ENCODE assay signal across 9 cellular contexts in the genomic region with DNA sequence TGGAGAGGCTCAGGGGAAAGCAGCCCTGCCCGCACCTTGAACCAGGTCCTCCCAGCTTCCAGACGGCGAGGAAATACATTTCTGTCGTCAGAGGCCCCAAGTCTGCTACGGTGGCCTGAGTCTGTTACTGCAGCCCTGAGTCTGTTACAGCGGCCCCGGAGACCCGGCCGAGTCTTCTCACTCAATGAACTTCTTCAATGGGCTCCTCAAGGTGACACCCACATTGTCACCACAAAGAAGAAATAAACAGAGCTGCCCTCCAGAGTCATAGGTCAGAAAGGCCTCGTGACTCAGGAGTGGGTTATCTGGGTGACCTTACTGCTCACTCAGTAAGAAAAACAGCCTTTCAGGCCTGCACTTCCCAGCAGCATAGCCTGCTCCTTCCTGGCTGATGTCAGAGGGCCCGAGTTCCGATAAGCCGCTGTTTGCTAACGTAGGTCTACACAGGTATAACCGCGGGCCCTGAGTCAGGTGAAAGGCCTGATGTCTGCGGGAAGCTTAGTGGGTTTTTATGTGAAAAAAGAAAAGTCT.
DNase-seq lines count a peak whose midpoint lies in the region; ATAC-seq and TF ChIP-seq lines count a peak whose summit lies in the region.
"Had no signal": no experiment of that assay in that cellular context is flagged by ENCODE, and none has a peak within 500 bp of the region (broad histone marks: within the 10 kb centered on the region; RNA-seq: fewer than 3 reads in every experiment).

No MANE protein-coding gene starts in this region.

- H3K4me2 ChIP-seq in hepatocyte = no peak overlapping the region

- H3K4me3 Mint-ChIP-seq in activated CD8-positive, alpha-beta T cell treated with anti-CD3 and anti-CD28 coated beads, Interleukin-2, amount 10 ng/mL, durations not matched to agents 7 days and 5 days = peak overlapping the region; percentile 32

- no peak overlapping the region for H2AFZ ChIP-seq in hepatocyte

- no peaks in the 10 kb centered on the region for H3K9me3 Mint-ChIP-seq in activated CD8-positive, alpha-beta T cell treated with anti-CD3 and anti-CD28 coated beads, Interleukin-2, amount 10 ng/mL, durations not matched to agents 7 days and 5 days (ENCODE audit: insufficient read depth)

- H3K4me1 ChIP-seq in hepatocyte (ENCODE audit: insufficient read depth) = peaks cover 3% of the 10 kb centered on the region

- peak overlapping the region; percentile 66 for H3K27ac ChIP-seq in hepatocyte
- H3K27ac ChIP-seq: right atrium auricular region had no signal

- H3K9me2 ChIP-seq in hepatocyte (replicated peaks; ENCODE audit: insufficient read depth) = no peaks in the 10 kb centered on the region

- peak; percentile 66 for ATAC-seq in activated CD8-positive, alpha-beta T cell treated with anti-CD3 and anti-CD28 coated beads, Interleukin-2, amount 10 ng/mL, durations not matched to agents 7 days and 5 days
- no peak for ATAC-seq in GM18870 (IDR thresholded peaks at IDR 0.05; ENCODE audit: unreplicated experiment)
- ATAC-seq in GM18517 (IDR thresholded peaks at IDR 0.05; ENCODE audit: unreplicated experiment) = no peak

- 64% methylated on average over 17 of the region's 17 CpGs for WGBS in hepatocyte (ENCODE audit: low lambda C conversion rate, missing lambda C conversion rate)

- no peaks in the 10 kb centered on the region for H3K9me3 ChIP-seq in hepatocyte (ENCODE audit: low read depth)
- H3K9me3 ChIP-seq: right atrium auricular region had no signal

- H3K36me3 ChIP-seq in H7 (replicated peaks; ENCODE audit: control insufficient read depth, insufficient read depth, low read length) (no peaks in the 10 kb centered on the region), hepatocyte (replicated peaks; ENCODE audit: insufficient read depth, low read depth) (no peaks in the 10 kb centered on the region)
- H3K36me3 ChIP-seq: right atrium auricular region had no signal

- peaks cover 80% of the 10 kb centered on the region for H3K4me1 Mint-ChIP-seq in activated CD8-positive, alpha-beta T cell treated with anti-CD3 and anti-CD28 coated beads, Interleukin-2, amount 10 ng/mL, durations not matched to agents 7 days and 5 days (ENCODE audit: low read depth)

- DNase-seq in H7 (peak; percentile 64), hepatocyte (ENCODE audit: low spot score) (peak; percentile 33), retina (no peak), AML-193 (lab: John Stamatoyannopoulos, UW) (no peak)
- DNase-seq in activated CD8-positive, alpha-beta T cell treated with anti-CD3 and anti-CD28 coated beads, Interleukin-2, amount 10 ng/mL, durations not matched to agents 7 days and 5 days = peak; percentile 78
- peak; percentile 52 to 69 for DNase-seq in stimulated activated CD8-positive, alpha-beta memory T cell treated with anti-CD3 and anti-CD28 coated beads, Interleukin-4, amount 100 ng/mL, for 4 hours (ENCODE audit: low read depth in 2 of 2, low spot score in 1 of 2)

- peak overlapping the region; percentile 82 for H3K27ac Mint-ChIP-seq in activated CD8-positive, alpha-beta T cell treated with anti-CD3 and anti-CD28 coated beads, Interleukin-2, amount 10 ng/mL, durations not matched to agents 7 days and 5 days

- H3K27me3 ChIP-seq in H7 (ENCODE audit: control insufficient read depth, insufficient read depth, low read length) = no peaks in the 10 kb centered on the region
- peaks cover 3% of the 10 kb centered on the region for H3K27me3 ChIP-seq in hepatocyte
- H3K27me3 ChIP-seq: right atrium auricular region had no signal

- no peaks in the 10 kb centered on the region for H3K79me2 ChIP-seq in hepatocyte

- no peaks in the 10 kb centered on the region for H4K20me1 ChIP-seq in hepatocyte (ENCODE audit: insufficient read depth, poor library complexity, severe bottlenecking)

- TF ChIP-seq CTCF in hepatocyte (IDR thresholded peaks at IDR 0.05; ENCODE audit: poor library complexity) = no peak

- H3K27me3 Mint-ChIP-seq in activated CD8-positive, alpha-beta T cell treated with anti-CD3 and anti-CD28 coated beads, Interleukin-2, amount 10 ng/mL, durations not matched to agents 7 days and 5 days (ENCODE audit: low read depth) = peaks cover 5% of the 10 kb centered on the region

- H3K36me3 Mint-ChIP-seq in activated CD8-positive, alpha-beta T cell treated with anti-CD3 and anti-CD28 coated beads, Interleukin-2, amount 10 ng/mL, durations not matched to agents 7 days and 5 days (ENCODE audit: low read depth) = no peaks in the 10 kb centered on the region

- H3K4me3 ChIP-seq in H7 (ENCODE audit: insufficient read depth, low read depth, low read length) (no peak overlapping the region), hepatocyte (no peak overlapping the region)
- H3K4me3 ChIP-seq: right atrium auricular region had no signal

- POLR2A ChIA-PET in activated CD8-positive, alpha-beta T cell treated with anti-CD3 and anti-CD28 coated beads, Interleukin-2, amount 10 ng/mL, durations not matched to agents 7 days and 5 days (lab: Charles Lee) = interaction anchor here (0.7 to 2.4 kb wide), 8 partner anchors 9 to 234 kb away, joined by 3 to 8 read pairs (median 4); a partner anchor contains a TSS

- CTCF ChIA-PET in activated CD8-positive, alpha-beta T cell treated with anti-CD3 and anti-CD28 coated beads, Interleukin-2, amount 10 ng/mL, durations not matched to agents 7 days and 5 days (lab: Charles Lee) = interaction anchor here (0.6 to 9.1 kb wide), 23 partner anchors 14 to 257 kb away, joined by 3 to 346 read pairs (median 17); a partner anchor contains a TSS

Comparison
In these comparisons a context has a peak if more than half of its experiments do, and no peak if none do; other contexts are left out.
1. DNase-seq: peak in H7 (single experiment), activated CD8-positive, alpha-beta T cell treated with anti-CD3 and anti-CD28 coated beads, Interleukin-2, amount 10 ng/mL, durations not matched to agents 7 days and 5 days (single experiment), hepatocyte (single experiment) and stimulated activated CD8-positive, alpha-beta memory T cell treated with anti-CD3 and anti-CD28 coated beads, Interleukin-4, amount 100 ng/mL, for 4 hours (2 of 2); none in retina (single experiment) and AML-193 (0 of 2).